In the genomic region with DNA sequence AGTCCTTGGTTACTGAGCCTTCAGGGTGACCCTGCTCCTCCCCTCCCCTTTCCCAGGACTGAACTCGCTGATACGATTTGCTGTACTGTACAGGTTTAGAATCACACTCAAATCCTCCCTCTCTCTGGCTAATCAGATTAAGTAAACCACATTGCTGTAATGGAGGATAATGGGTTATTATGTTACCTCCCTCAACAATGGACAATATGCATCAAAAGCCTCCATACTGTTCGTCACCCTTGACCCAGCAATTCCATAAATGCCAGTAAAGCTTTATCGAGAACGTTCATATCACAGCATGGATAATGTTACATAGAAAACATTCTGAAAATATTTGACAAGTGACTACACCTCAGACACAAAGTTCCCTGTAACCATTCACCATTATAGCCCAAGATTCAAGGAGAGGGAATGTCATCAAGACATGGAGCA, we compare ENCODE assay signal across 21 cellular contexts.
DNase-seq lines count a peak whose midpoint lies in the region; ATAC-seq, FAIRE-seq and TF ChIP-seq lines count a peak whose summit lies in the region.
"Had no signal": no experiment of that assay in that cellular context is flagged by ENCODE, and none has a peak within 500 bp of the region (broad histone marks: within the 10 kb centered on the region; RNA-seq: fewer than 3 reads in every experiment).

No MANE protein-coding gene starts in this region.

- H3K4me3 ChIP-seq in astrocyte (ENCODE audit: insufficient read depth, low read depth, low read length): no peak overlapping the region
- H3K4me3 ChIP-seq in kidney (ENCODE audit: low read length in 2 of 2): no peak overlapping the region
- H3K4me3 ChIP-seq: mucosa of descending colon, ovary had no signal

- H2AFZ ChIP-seq in astrocyte (ENCODE audit: low read depth, low read length): peak overlapping the region; percentile 35

- no TSS peak for BruUV-seq in Calu3 (replicated peaks; lab: Mats Ljungman, UMichigan)

- ATAC-seq in HG03565 (IDR thresholded peaks at IDR 0.05; ENCODE audit: unreplicated experiment): no peak
- ATAC-seq: activated T-helper 17 cell treated with anti-CD3 and anti-CD28 coated beads, Interleukin-2, amount 50 U/mL, for 72 hours; HCT116; left cardiac atrium; mucosa of descending colon had no signal

- H3K36me3 ChIP-seq in astrocyte (ENCODE audit: insufficient read depth, low read length) (no peaks in the 10 kb centered on the region), kidney (ENCODE audit: control insufficient read depth in 1 of 2, insufficient read depth in 2 of 2, low read length in 2 of 2) (no peaks in the 10 kb centered on the region)
- H3K36me3 ChIP-seq: ovary had no signal

- TF ChIP-seq CTCF in Calu3 (IDR thresholded peaks at IDR 0.05; ENCODE audit: unreplicated experiment): no peak
- TF ChIP-seq CTCF in astrocyte (IDR thresholded peaks at IDR 0.05; ENCODE audit: insufficient read depth, low read depth, low read length): no peak
- TF ChIP-seq CTCF in kidney (IDR thresholded peaks at IDR 0.05; ENCODE audit: borderline replicate concordance, extremely low read depth, insufficient read depth): no peak

- intact Hi-C loops in Calu3 (cut with micrococcal nuclease; ENCODE audit: unreplicated experiment) (loop anchor here (1.0 to 5.0 kb wide), 2 partner anchors 41 to 111 kb away; no protein-coding TSS in a partner anchor), kidney (cut with DNase I) (no loop called here)

- peak overlapping the region; percentile 92 for H3K27ac Mint-ChIP-seq in Calu3 (ENCODE audit: unreplicated experiment)
- H3K27ac Mint-ChIP-seq in astrocyte (ENCODE audit: unreplicated experiment): no peak overlapping the region
- H3K27ac Mint-ChIP-seq: activated B cell treated with CpG ODN at 0.5 μM for 24 hours; activated T-helper 17 cell treated with anti-CD3 and anti-CD28 coated beads, Interleukin-2, amount 50 U/mL, for 72 hours had no signal

- no peaks in the 10 kb centered on the region for H3K9me3 ChIP-seq in astrocyte (ENCODE audit: insufficient read depth, low read depth, low read length)
- H3K9me3 ChIP-seq in kidney (ENCODE audit: control insufficient read depth in 1 of 2, low read length in 2 of 2): no peaks in the 10 kb centered on the region
- H3K9me3 ChIP-seq: mucosa of descending colon, ovary had no signal

- no peaks in the 10 kb centered on the region for H3K79me2 ChIP-seq in astrocyte (ENCODE audit: insufficient read depth, low read length)

- H3K4me3 Mint-ChIP-seq in Calu3 (ENCODE audit: low read depth, unreplicated experiment) (peak overlapping the region; percentile 46), astrocyte (ENCODE audit: unreplicated experiment) (no peak overlapping the region)
- H3K4me3 Mint-ChIP-seq: activated B cell treated with CpG ODN at 0.5 μM for 24 hours; activated T-helper 17 cell treated with anti-CD3 and anti-CD28 coated beads, Interleukin-2, amount 50 U/mL, for 72 hours had no signal

- FAIRE-seq in astrocyte (lab: Jason Lieb, UNC) (no peak), kidney (lab: Jason Lieb, UNC) (no peak)

- H3K4me1 Mint-ChIP-seq in Calu3 (ENCODE audit: low read depth, unreplicated experiment) (peaks cover 23% of the 10 kb centered on the region), astrocyte (ENCODE audit: low read depth, unreplicated experiment) (no peaks in the 10 kb centered on the region)
- H3K4me1 Mint-ChIP-seq: activated B cell treated with CpG ODN at 0.5 μM for 24 hours; activated T-helper 17 cell treated with anti-CD3 and anti-CD28 coated beads, Interleukin-2, amount 50 U/mL, for 72 hours had no signal

- H3K27ac ChIP-seq in astrocyte (ENCODE audit: low read depth, low read length) (peak overlapping the region; percentile 61), kidney (ENCODE audit: low read depth in 2 of 2, low read length in 2 of 2) (no peak overlapping the region)
- H3K27ac ChIP-seq: ovary had no signal

- H4K20me1 ChIP-seq in astrocyte (ENCODE audit: insufficient read depth, low read length): no peaks in the 10 kb centered on the region

- H3K27me3 ChIP-seq in astrocyte (ENCODE audit: insufficient read depth, low read length): no peaks in the 10 kb centered on the region
- H3K27me3 ChIP-seq: ovary had no signal

- no peaks in the 10 kb centered on the region for H3K27me3 Mint-ChIP-seq in Calu3 (ENCODE audit: unreplicated experiment)
- H3K27me3 Mint-ChIP-seq in astrocyte (ENCODE audit: low read depth, unreplicated experiment): peaks cover 4% of the 10 kb centered on the region
- H3K27me3 Mint-ChIP-seq: activated B cell treated with CpG ODN at 0.5 μM for 24 hours; activated T-helper 17 cell treated with anti-CD3 and anti-CD28 coated beads, Interleukin-2, amount 50 U/mL, for 72 hours had no signal

- H3K4me2 ChIP-seq in astrocyte (ENCODE audit: low read length): peak overlapping the region; percentile 41

- DNase-seq in Calu3 (peak; percentile 57), M059J (ENCODE audit: low read depth) (peak; percentile 4), astrocyte (ENCODE audit: low read depth) (no peak), left kidney (ENCODE audit: low read depth, low spot score) (peak; percentile 20), kidney (no peak), globus pallidus (ENCODE audit: low spot score) (no peak), SIG-M5 (lab: John Stamatoyannopoulos, UW) (no peak)
- DNase-seq: activated B cell treated with CpG ODN at 0.5 μM for 24 hours; cortex of kidney; erythroblast; hippocampal formation; left cardiac atrium; mucosa of descending colon; NCI-H2081; ovary; RPMI8226; stimulated activated CD4-positive, alpha-beta T cell treated with anti-CD3 and anti-CD28 coated beads, Interleukin-4, amount 100 ng/mL, for 24 hours; stimulated activated CD8-positive, alpha-beta memory T cell treated with anti-CD3 and anti-CD28 coated beads, Interleukin-4, amount 100 ng/mL, for 48 hours had no signal

- peaks cover 3% of the 10 kb centered on the region for H3K9me3 Mint-ChIP-seq in Calu3 (ENCODE audit: low read depth, unreplicated experiment)
- H3K9me3 Mint-ChIP-seq in astrocyte (ENCODE audit: unreplicated experiment): no peaks in the 10 kb centered on the region
- H3K9me3 Mint-ChIP-seq: activated B cell treated with CpG ODN at 0.5 μM for 24 hours; activated T-helper 17 cell treated with anti-CD3 and anti-CD28 coated beads, Interleukin-2, amount 50 U/mL, for 72 hours had no signal

- CTCF ChIA-PET in Calu3 (lab: Charles Lee): no interaction called here

- peaks cover 7% of the 10 kb centered on the region for H3K36me3 Mint-ChIP-seq in Calu3 (ENCODE audit: insufficient read depth, unreplicated experiment)
- no peaks in the 10 kb centered on the region for H3K36me3 Mint-ChIP-seq in astrocyte (ENCODE audit: low read depth, unreplicated experiment)

- H3K9ac ChIP-seq in astrocyte (ENCODE audit: low read length) (no peak overlapping the region), kidney (ENCODE audit: low read length in 2 of 2) (no peak overlapping the region)

- peaks cover 6% of the 10 kb centered on the region for H3K4me1 ChIP-seq in astrocyte (ENCODE audit: insufficient read depth, low read length)
- no peaks in the 10 kb centered on the region for H3K4me1 ChIP-seq in kidney (ENCODE audit: control insufficient read depth in 1 of 2, insufficient read depth in 1 of 2, low read depth in 1 of 2, low read length in 2 of 2)

Comparison
In these comparisons a context has a peak if more than half of its experiments do, and no peak if none do; other contexts are left out.
1. DNase-seq: peak in Calu3 (single experiment), M059J (single experiment) and left kidney (single experiment); none in astrocyte (single experiment), kidney (single experiment), globus pallidus (single experiment) and SIG-M5 (single experiment).